Comparison of ENCODE assay signal across 18 cellular contexts in the genomic region with DNA sequence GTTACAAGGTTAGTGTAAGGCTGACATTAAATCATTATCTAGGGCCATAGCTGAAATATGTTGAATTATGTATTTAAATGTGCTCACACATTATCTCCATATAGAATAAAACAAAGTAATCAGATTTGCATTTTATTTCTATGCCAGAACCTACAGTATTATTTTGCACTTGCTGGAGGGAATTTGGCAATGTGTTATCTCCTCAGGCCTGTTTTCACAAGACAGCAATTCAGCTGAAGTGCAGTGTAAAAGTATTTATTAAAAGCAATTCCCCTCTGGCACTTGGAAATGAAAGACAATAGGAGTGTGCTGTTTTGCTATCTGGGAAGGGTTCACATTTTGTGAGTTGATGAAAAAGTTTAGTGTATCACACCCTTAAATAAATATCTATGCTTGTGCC.
"Had no signal": no experiment of that assay in that cellular context is flagged by ENCODE, and none has a peak within 500 bp of the region (broad histone marks: within the 10 kb centered on the region; RNA-seq: fewer than 3 reads in every experiment).

No MANE protein-coding gene starts in this region.

- H3K9me3 ChIP-seq: esophagus muscularis mucosa, gastroesophageal sphincter, left lung, lower lobe of right lung, mucosa of descending colon had no signal

- H3K27me3 ChIP-seq: dorsolateral prefrontal cortex, esophagus muscularis mucosa, foreskin keratinocyte, gastroesophageal sphincter, heart left ventricle, left lung had no signal

- H3K27ac Mint-ChIP-seq: mesothelial cell of epicardium, naive B cell had no signal

- H3K36me3 Mint-ChIP-seq: mesothelial cell of epicardium, naive B cell had no signal

- H3K4me1 Mint-ChIP-seq: naive B cell had no signal

- H3K36me3 ChIP-seq: esophagus muscularis mucosa, gastroesophageal sphincter, heart left ventricle, left lung, lower lobe of right lung had no signal

- H3K4me3 ChIP-seq: coronary artery, dorsolateral prefrontal cortex, esophagus muscularis mucosa, gastroesophageal sphincter, heart left ventricle, left lung, lower lobe of right lung, mucosa of descending colon had no signal

- DNase-seq: dermis blood vessel endothelial cell; dorsolateral prefrontal cortex; effector CD4-positive, alpha-beta T cell; effector memory CD4-positive, alpha-beta T cell; foreskin keratinocyte; heart left ventricle; hippocampal formation; left cardiac atrium; left lung; left ventricle myocardium superior; lower lobe of right lung; mesenchymal stem cell; mucosa of descending colon; naive B cell had no signal

- H3K9me3 Mint-ChIP-seq: mesothelial cell of epicardium had no signal

- H3K4me1 ChIP-seq: foreskin keratinocyte, gastroesophageal sphincter, heart left ventricle, left lung, lower lobe of right lung had no signal

- H3K27ac ChIP-seq: coronary artery, dorsolateral prefrontal cortex, esophagus muscularis mucosa, foreskin keratinocyte, gastroesophageal sphincter, heart left ventricle, left lung, lower lobe of right lung had no signal

- H3K4me3 Mint-ChIP-seq: mesothelial cell of epicardium, naive B cell had no signal

- ATAC-seq: foreskin keratinocyte, gastroesophageal sphincter, heart left ventricle, left cardiac atrium, left lung, left ventricle myocardium superior, lower lobe of right lung, mucosa of descending colon had no signal
